12 cellular contexts compared by ENCODE assay signal in the genomic region with DNA sequence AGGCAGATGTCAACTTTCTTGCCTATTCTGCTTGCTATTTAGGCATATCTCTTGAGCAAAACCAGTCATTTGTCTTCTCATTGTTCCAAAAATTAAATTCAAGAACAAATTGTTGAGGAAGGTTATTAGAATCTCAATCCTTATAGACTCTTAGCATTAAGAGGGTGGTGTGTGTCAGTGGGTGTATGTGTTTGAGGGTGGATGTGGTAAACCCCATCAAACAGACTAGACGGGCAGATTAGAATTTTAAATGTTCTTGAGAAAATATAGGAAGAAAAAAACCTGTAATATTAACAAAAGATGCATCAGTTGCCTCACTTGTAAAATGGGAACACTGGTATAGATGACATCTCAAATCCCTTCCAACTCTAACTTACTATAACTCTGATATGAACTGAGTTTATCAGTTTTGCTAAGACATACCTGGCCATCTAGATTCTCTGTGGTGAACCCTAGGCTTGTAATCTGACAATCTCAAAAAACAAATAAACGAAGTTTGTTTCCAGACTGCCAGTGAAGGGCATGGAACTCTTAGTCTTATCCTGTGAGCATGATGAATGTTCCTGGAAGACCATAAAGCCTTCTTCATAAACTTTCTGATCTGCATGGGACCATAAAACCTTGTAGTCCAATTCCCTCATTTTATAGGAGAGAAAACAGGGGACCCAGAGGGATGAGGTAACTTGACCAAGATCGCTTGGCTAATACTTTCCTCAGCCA.
DNase-seq lines count a peak whose midpoint lies in the region; ATAC-seq and TF ChIP-seq lines count a peak whose summit lies in the region.
"Had no signal": no experiment of that assay in that cellular context is flagged by ENCODE, and none has a peak within 500 bp of the region (broad histone marks: within the 10 kb centered on the region; RNA-seq: fewer than 3 reads in every experiment).

No MANE protein-coding gene starts in this region.

- H3K9ac ChIP-seq in DND-41 (ENCODE audit: low read depth, low read length), result no peak overlapping the region
- H3K9ac ChIP-seq: BLaER1, parathyroid adenoma had no signal

- TF ChIP-seq CTCF in DND-41 (IDR thresholded peaks at IDR 0.05; ENCODE audit: borderline replicate concordance, extremely low read depth, low read length, poor library complexity, severe bottlenecking) (no peak), HEK293 (tag by site-specific recombination; IDR thresholded peaks at IDR 0.05) (no peak)

- no peak overlapping the region for H3K4me2 ChIP-seq in DND-41 (ENCODE audit: insufficient read depth, low read length)
- H3K4me2 ChIP-seq: BLaER1 had no signal

- peaks cover 59% of the 10 kb centered on the region for H3K4me1 Mint-ChIP-seq in activated naive CD8-positive, alpha-beta T cell treated with anti-CD3 and anti-CD28 coated beads, Interleukin-2, amount 10 ng/mL, durations not matched to agents 7 days and 5 days
- H3K4me1 Mint-ChIP-seq in natural killer cell treated with Interleukin-12 subunit alpha and Interleukin-12 subunit beta and Interleukin-15 and Interleukin-18, amount 100 ng/mL, for 72 hours (ENCODE audit: low read depth in 2 of 2), result peaks cover 68 to 74% of the 10 kb centered on the region in 2 donors

- POLR2A ChIA-PET in HEK293 (lab: Yijun Ruan, JAX), result no interaction called here
- POLR2A ChIA-PET in activated naive CD8-positive, alpha-beta T cell treated with anti-CD3 and anti-CD28 coated beads, Interleukin-2, amount 10 ng/mL, durations not matched to agents 7 days and 5 days (lab: Charles Lee), result interaction anchor here (2.0 kb wide), 1 partner anchor 16 kb away, joined by 5 read pairs; no protein-coding TSS in a partner anchor

- H3K4me3 ChIP-seq in DND-41 (ENCODE audit: low read depth in 1 of 2, low read length in 2 of 2) (no peak overlapping the region), HEK293 (ENCODE audit: low read depth, low read length) (no peak overlapping the region)
- H3K4me3 ChIP-seq: BLaER1 had no signal

- peak overlapping the region; percentile 47 for H3K4me3 Mint-ChIP-seq in activated naive CD8-positive, alpha-beta T cell treated with anti-CD3 and anti-CD28 coated beads, Interleukin-2, amount 10 ng/mL, durations not matched to agents 7 days and 5 days
- H3K4me3 Mint-ChIP-seq in natural killer cell treated with Interleukin-12 subunit alpha and Interleukin-12 subunit beta and Interleukin-15 and Interleukin-18, amount 100 ng/mL, for 72 hours, result peak overlapping the region; percentile 36

- no peaks in the 10 kb centered on the region for H3K9me3 Mint-ChIP-seq in activated naive CD8-positive, alpha-beta T cell treated with anti-CD3 and anti-CD28 coated beads, Interleukin-2, amount 10 ng/mL, durations not matched to agents 7 days and 5 days
- H3K9me3 Mint-ChIP-seq in natural killer cell treated with Interleukin-12 subunit alpha and Interleukin-12 subunit beta and Interleukin-15 and Interleukin-18, amount 100 ng/mL, for 72 hours, result no peaks in the 10 kb centered on the region

- H3K27ac ChIP-seq in DND-41 (ENCODE audit: low read length), result no peak overlapping the region
- no peak overlapping the region for H3K27ac ChIP-seq in HEK293 (ENCODE audit: extremely low read depth, low read depth, low read length)
- H3K27ac ChIP-seq: BLaER1, parathyroid adenoma had no signal

- CTCF ChIA-PET in HEK293 (lab: Yijun Ruan, JAX), result interaction anchor here (0.7 kb wide), 2 partner anchors 186 to 318 kb away, joined by 4 read pairs; no protein-coding TSS in a partner anchor

- ATAC-seq in DND-41 (ENCODE audit: insufficient read depth, low read depth), result peak; percentile 35; the same call in 1 of the 3 replicates
- ATAC-seq in activated naive CD8-positive, alpha-beta T cell treated with anti-CD3 and anti-CD28 coated beads, Interleukin-2, amount 10 ng/mL, durations not matched to agents 7 days and 5 days (ENCODE audit: low read depth), result peak; percentile 81
- no peak for ATAC-seq in natural killer cell treated with Interleukin-12 subunit alpha and Interleukin-12 subunit beta and Interleukin-15 and Interleukin-18, amount 100 ng/mL, for 72 hours
- no peak for ATAC-seq in HG03442 (IDR thresholded peaks at IDR 0.05; ENCODE audit: unreplicated experiment)

- H3K36me3 Mint-ChIP-seq in activated naive CD8-positive, alpha-beta T cell treated with anti-CD3 and anti-CD28 coated beads, Interleukin-2, amount 10 ng/mL, durations not matched to agents 7 days and 5 days, result peaks cover 46% of the 10 kb centered on the region
- H3K36me3 Mint-ChIP-seq in natural killer cell treated with Interleukin-12 subunit alpha and Interleukin-12 subunit beta and Interleukin-15 and Interleukin-18, amount 100 ng/mL, for 72 hours, result peaks cover 52% of the 10 kb centered on the region

- no peaks in the 10 kb centered on the region for H3K36me3 ChIP-seq in DND-41 (ENCODE audit: insufficient read depth, low read length)
- no peaks in the 10 kb centered on the region for H3K36me3 ChIP-seq in HEK293 (ENCODE audit: control insufficient read depth in 2 of 2, insufficient read depth in 1 of 2, low read length in 2 of 2)
- H3K36me3 ChIP-seq: BLaER1 had no signal

- no peaks in the 10 kb centered on the region for H4K20me1 ChIP-seq in DND-41 (ENCODE audit: insufficient read depth, low read length)
- H4K20me1 ChIP-seq: BLaER1 had no signal

- H3K4me1 ChIP-seq in DND-41 (ENCODE audit: insufficient read depth, low read length) (peaks cover 9% of the 10 kb centered on the region; the same call in 1 of the 2 replicates), HEK293 (ENCODE audit: control insufficient read depth, insufficient read depth, low read length) (peaks cover 20% of the 10 kb centered on the region)
- H3K4me1 ChIP-seq: parathyroid adenoma had no signal

- DNase-seq in DND-41 (no peak), DMS79 (lab: John Stamatoyannopoulos, UW) (no peak)
- DNase-seq in activated naive CD8-positive, alpha-beta T cell treated with anti-CD3 and anti-CD28 coated beads, Interleukin-2, amount 10 ng/mL, durations not matched to agents 7 days and 5 days, result no peak
- no peak for DNase-seq in natural killer cell treated with Interleukin-12 subunit alpha and Interleukin-12 subunit beta and Interleukin-15 and Interleukin-18, amount 100 ng/mL, for 72 hours (ENCODE audit: low spot score)
- no peak for DNase-seq in stimulated activated CD8-positive, alpha-beta memory T cell treated with anti-CD3 and anti-CD28 coated beads, Interleukin-4, amount 100 ng/mL, for 48 hours
- DNase-seq: Kasumi-1, NCI-H1436 treated with DMSO at 0.1 percent for 48 hours, SIG-M5 had no signal

- peaks cover 20% of the 10 kb centered on the region for H3K27me3 ChIP-seq in DND-41 (ENCODE audit: insufficient read depth, low read length, poor library complexity)
- H3K27me3 ChIP-seq: BLaER1 had no signal

- H3K27ac Mint-ChIP-seq in activated naive CD8-positive, alpha-beta T cell treated with anti-CD3 and anti-CD28 coated beads, Interleukin-2, amount 10 ng/mL, durations not matched to agents 7 days and 5 days, result peak overlapping the region; percentile 78
- peak overlapping the region; percentile 48 to 82 for H3K27ac Mint-ChIP-seq in natural killer cell treated with Interleukin-12 subunit alpha and Interleukin-12 subunit beta and Interleukin-15 and Interleukin-18, amount 100 ng/mL, for 72 hours

- H3K9me3 ChIP-seq in DND-41 (ENCODE audit: insufficient read depth, low read length, severe bottlenecking), result no peaks in the 10 kb centered on the region
- H3K9me3 ChIP-seq in HEK293 (ENCODE audit: control insufficient read depth, insufficient read depth, low read depth, low read length), result no peaks in the 10 kb centered on the region
- H3K9me3 ChIP-seq: BLaER1 had no signal

- H3K79me2 ChIP-seq in DND-41 (ENCODE audit: insufficient read depth, low read length), result no peaks in the 10 kb centered on the region
- H3K79me2 ChIP-seq: parathyroid adenoma had no signal

- H3K27me3 Mint-ChIP-seq in activated naive CD8-positive, alpha-beta T cell treated with anti-CD3 and anti-CD28 coated beads, Interleukin-2, amount 10 ng/mL, durations not matched to agents 7 days and 5 days, result no peaks in the 10 kb centered on the region
- H3K27me3 Mint-ChIP-seq in natural killer cell treated with Interleukin-12 subunit alpha and Interleukin-12 subunit beta and Interleukin-15 and Interleukin-18, amount 100 ng/mL, for 72 hours, result no peaks in the 10 kb centered on the region

- H2AFZ ChIP-seq in DND-41 (ENCODE audit: low read depth, low read length), result no peak overlapping the region
- H2AFZ ChIP-seq: parathyroid adenoma had no signal

TF ChIP-seq in HEK293, 187 proteins besides CTCF, POLR2A, EP300 and RAD21:
- TF ChIP-seq, protein P1, sequence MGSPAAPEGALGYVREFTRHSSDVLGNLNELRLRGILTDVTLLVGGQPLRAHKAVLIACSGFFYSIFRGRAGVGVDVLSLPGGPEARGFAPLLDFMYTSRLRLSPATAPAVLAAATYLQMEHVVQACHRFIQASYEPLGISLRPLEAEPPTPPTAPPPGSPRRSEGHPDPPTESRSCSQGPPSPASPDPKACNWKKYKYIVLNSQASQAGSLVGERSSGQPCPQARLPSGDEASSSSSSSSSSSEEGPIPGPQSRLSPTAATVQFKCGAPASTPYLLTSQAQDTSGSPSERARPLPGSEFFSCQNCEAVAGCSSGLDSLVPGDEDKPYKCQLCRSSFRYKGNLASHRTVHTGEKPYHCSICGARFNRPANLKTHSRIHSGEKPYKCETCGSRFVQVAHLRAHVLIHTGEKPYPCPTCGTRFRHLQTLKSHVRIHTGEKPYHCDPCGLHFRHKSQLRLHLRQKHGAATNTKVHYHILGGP (tag by site-specific recombination; IDR thresholded peaks at IDR 0.05), result 0 out of 2 replicates have a peak, but pooled peaks have one; percentile 44
- TF ChIP-seq ZNF335 (tag by site-specific recombination; conservative IDR thresholded peaks at IDR 0.05), result 0 out of 2 replicates have a peak, but pooled peaks have one; percentile 1
- peak; percentile 63; the same call in 1 of the 2 replicates for TF ChIP-seq MZF1 (tag by site-specific recombination; IDR thresholded peaks at IDR 0.05; ENCODE audit: borderline replicate concordance)
- no peak for TF ChIP-seq ZNF654 (tag by site-specific recombination; IDR thresholded peaks at IDR 0.05; ENCODE audit: low read depth)
- 0 out of 2 replicates have a peak, but pooled peaks have one; percentile 56 for TF ChIP-seq TRIM28 (IDR thresholded peaks at IDR 0.05; ENCODE audit: borderline replicate concordance, low read length)
- no peak for TF ChIP-seq ZSCAN23 (tag by site-specific recombination; IDR thresholded peaks at IDR 0.05)
- no peak for TF ChIP-seq ZNF112 (tag by site-specific recombination; IDR thresholded peaks at IDR 0.05)
- peak; percentile 28; the same call in 1 of the 2 replicates for TF ChIP-seq ZSCAN30 (tag by site-specific recombination; IDR thresholded peaks at IDR 0.05)
- TF ChIP-seq ZNF571 (tag by site-specific recombination; IDR thresholded peaks at IDR 0.05), result no peak
- TF ChIP-seq ZNF843 (tag by site-specific recombination; IDR thresholded peaks at IDR 0.05), result peak; percentile 42; the same call in 1 of the 2 replicates

Comparison
In these comparisons a context has a peak if more than half of its experiments do, and no peak if none do; other contexts are left out.
1. ATAC-seq: peak in DND-41 (single experiment) and activated naive CD8-positive, alpha-beta T cell treated with anti-CD3 and anti-CD28 coated beads, Interleukin-2, amount 10 ng/mL, durations not matched to agents 7 days and 5 days (single experiment); none in natural killer cell treated with Interleukin-12 subunit alpha and Interleukin-12 subunit beta and Interleukin-15 and Interleukin-18, amount 100 ng/mL, for 72 hours (0 of 2) and HG03442 (single experiment).